In genomic region chr17:61454932-61455753, GRCh38 we compare ENCODE assay signal across 18 cellular contexts. TPM values are rescaled to one million over a fixed set of nuclear protein-coding genes. Genes with fewer than 3 reads are reported as not detected.
DNase-seq lines count a peak whose midpoint lies in the region; ATAC-seq, FAIRE-seq and TF ChIP-seq lines count a peak whose summit lies in the region.
"Had no signal": no experiment of that assay in that cellular context is flagged by ENCODE, and none has a peak within 500 bp of the region (broad histone marks: within the 10 kb centered on the region; RNA-seq: fewer than 3 reads in every experiment).

No MANE protein-coding gene starts in this region.

- TF ChIP-seq EP300 in transverse colon (IDR thresholded peaks at IDR 0.05; ENCODE audit: low read depth), result no peak

- ATAC-seq in Right ventricle myocardium inferior (no peak), upper lobe of right lung (no peak), GM19328 (IDR thresholded peaks at IDR 0.05; ENCODE audit: unreplicated experiment) (no peak)
- ATAC-seq: activated CD4-positive, alpha-beta T cell treated with anti-CD3 and anti-CD28 coated beads for 36 hours had no signal

- H2AFZ ChIP-seq in endothelial cell of umbilical vein (ENCODE audit: low read depth, low read length), result no peak overlapping the region

- no peak overlapping the region for H3K9ac ChIP-seq in endothelial cell of umbilical vein (replicated peaks; ENCODE audit: extremely low read depth, insufficient read depth, low read length)
- H3K9ac ChIP-seq: parathyroid adenoma had no signal

- CTCF ChIA-PET in endothelial cell of umbilical vein (lab: Charles Lee), result interaction anchor here (1.4 kb wide), 1 partner anchor 10 kb away, joined by 3 read pairs; no protein-coding TSS in a partner anchor

- TF ChIP-seq POLR2A in endothelial cell of umbilical vein (IDR thresholded peaks at IDR 0.05; ENCODE audit: low read depth, low read length) (no peak), transverse colon (IDR thresholded peaks at IDR 0.05) (no peak)

- H3K27ac ChIP-seq in left ventricle myocardium inferior (replicated peaks) (no peak overlapping the region), endothelial cell of umbilical vein (ENCODE audit: insufficient read depth, low read depth, low read length) (no peak overlapping the region), mesodermal cell (ENCODE audit: low read depth, low read length, severe bottlenecking) (no peak overlapping the region), upper lobe of right lung (peak overlapping the region; percentile 87), transverse colon (no peak overlapping the region)
- H3K27ac ChIP-seq: parathyroid adenoma, spleen had no signal

- H3K4me1 ChIP-seq in left ventricle myocardium inferior (peaks cover 40% of the 10 kb centered on the region), endothelial cell of umbilical vein (ENCODE audit: control insufficient read depth, extremely low read depth, insufficient read depth, low read length) (peaks cover 3% of the 10 kb centered on the region), mesodermal cell (ENCODE audit: control insufficient read depth, insufficient read depth, low read length, poor library complexity, severe bottlenecking) (peaks cover 29% of the 10 kb centered on the region), upper lobe of right lung (peaks cover 28% of the 10 kb centered on the region), transverse colon (peaks cover 18 to 37% (median 27%) of the 10 kb centered on the region in 4 donors)
- H3K4me1 ChIP-seq: parathyroid adenoma had no signal

- dilution Hi-C loops in endothelial cell of umbilical vein (cut with MboI; ENCODE audit: extremely low pct_ligation_motif_present, low sequenced_read_pairs), result no loop called here

- no peak for FAIRE-seq in endothelial cell of umbilical vein (lab: Jason Lieb, UNC)

- intact Hi-C loops in left ventricle myocardium inferior (cut with micrococcal nuclease), result no loop called here
- intact Hi-C loops in Right ventricle myocardium inferior (cut with DNase I), result no loop called here
- intact Hi-C loops in endothelial cell of umbilical vein (cut with micrococcal nuclease), result no loop called here
- intact Hi-C loops in upper lobe of right lung (cut with DNase I), result no loop called here
- intact Hi-C loops in transverse colon (cut with DNase I; ENCODE audit: low total_unique reads), result no loop called here

- no peak for DNase-seq in left ventricle myocardium inferior
- no peak for DNase-seq in Right ventricle myocardium inferior (ENCODE audit: missing footprints)
- no peak for DNase-seq in endothelial cell of umbilical vein (ENCODE audit: low read depth, low spot score)
- no peak for DNase-seq in upper lobe of right lung
- no peak for DNase-seq in Ammon's horn (ENCODE audit: low spot score)
- DNase-seq in transverse colon, result no peak
- DNase-seq: activated T-cell treated with anti-CD3 and anti-CD28 coated beads for 4 hours; Calu3; effector memory CD4-positive, alpha-beta T cell; NCI-H1436; SHP77 treated with DMSO at 0.1 percent for 48 hours; stimulated activated naive CD4-positive, alpha-beta T cell had no signal

- BruUV-seq in endothelial cell of umbilical vein (replicated peaks; lab: Mats Ljungman, UMichigan), result no TSS peak

- WGBS in mesodermal cell (ENCODE audit: insufficient coverage in 2 of 2), 2 experiments, result 8 to 12% methylated on average over 41 to 42 of the region's 43 CpGs
- WGBS in transverse colon (ENCODE audit: low coverage in 1 of 2), 2 donors, result 40% methylated on average over 27 of the region's 43 CpGs; no CpG with 5 or more reads in 1 of the 2 donors

- H3K27me3 ChIP-seq in left ventricle myocardium inferior (ENCODE audit: low read depth) (peaks cover 100% of the 10 kb centered on the region), endothelial cell of umbilical vein (ENCODE audit: control insufficient read depth in 2 of 2, insufficient read depth in 2 of 2, low read length in 2 of 2) (peaks cover 86 to 99% of the 10 kb centered on the region in 2 experiments), upper lobe of right lung (peaks cover 90% of the 10 kb centered on the region), transverse colon (peaks cover 99% of the 10 kb centered on the region)

- in situ Hi-C loops in transverse colon (cut with MboI; ENCODE audit: low pct_ligation_motif_present in 1 of 4, low pct_unique_long_range_greater_than_20kb in 1 of 4, low sequenced_read_pairs in 3 of 4), result no loop called here

- POLR2A ChIA-PET in endothelial cell of umbilical vein (lab: Charles Lee), result no interaction called here

- no peaks in the 10 kb centered on the region for H3K9me1 ChIP-seq in endothelial cell of umbilical vein (replicated peaks; ENCODE audit: control insufficient read depth, extremely low read depth, insufficient read depth, low read length)

- TF ChIP-seq CTCF in left ventricle myocardium inferior (IDR thresholded peaks at IDR 0.05; ENCODE audit: borderline replicate concordance) (no peak), endothelial cell of umbilical vein (IDR thresholded peaks at IDR 0.05; ENCODE audit: extremely low read depth in 1 of 2, insufficient read depth in 1 of 2, low read depth in 1 of 2, low read length in 2 of 2) (no peak), upper lobe of right lung (IDR thresholded peaks at IDR 0.05) (no peak), transverse colon (IDR thresholded peaks at IDR 0.05) (no peak)

- no peaks in the 10 kb centered on the region for H3K79me2 ChIP-seq in endothelial cell of umbilical vein (ENCODE audit: control insufficient read depth, insufficient read depth, low read length)
- H3K79me2 ChIP-seq: parathyroid adenoma had no signal

- H3K36me3 ChIP-seq in left ventricle myocardium inferior, result no peaks in the 10 kb centered on the region
- H3K36me3 ChIP-seq in endothelial cell of umbilical vein (ENCODE audit: control insufficient read depth in 2 of 2, extremely low read depth in 1 of 2, insufficient read depth in 2 of 2, low read length in 2 of 2), result no peaks in the 10 kb centered on the region
- H3K36me3 ChIP-seq in mesodermal cell (ENCODE audit: control insufficient read depth, insufficient read depth, low read length), result no peaks in the 10 kb centered on the region
- H3K36me3 ChIP-seq in upper lobe of right lung, result no peaks in the 10 kb centered on the region
- no peaks in the 10 kb centered on the region for H3K36me3 ChIP-seq in transverse colon
- H3K36me3 ChIP-seq: spleen had no signal

- H4K20me1 ChIP-seq in endothelial cell of umbilical vein (replicated peaks; ENCODE audit: control insufficient read depth, extremely low read depth, insufficient read depth, low read length), result peaks cover 2% of the 10 kb centered on the region

- H3K9me3 ChIP-seq in left ventricle myocardium inferior (replicated peaks) (no peaks in the 10 kb centered on the region), endothelial cell of umbilical vein (replicated peaks; ENCODE audit: control insufficient read depth, insufficient read depth, low read length) (no peaks in the 10 kb centered on the region), mesodermal cell (ENCODE audit: control insufficient read depth, low read length) (no peaks in the 10 kb centered on the region), upper lobe of right lung (no peaks in the 10 kb centered on the region), transverse colon (no peaks in the 10 kb centered on the region)
- H3K9me3 ChIP-seq: spleen had no signal

- H3K4me2 ChIP-seq in endothelial cell of umbilical vein (ENCODE audit: insufficient read depth, low read length), result no peak overlapping the region

- H3K4me3 ChIP-seq in left ventricle myocardium inferior, result peak overlapping the region; percentile 19
- H3K4me3 ChIP-seq in endothelial cell of umbilical vein (replicated peaks in 1 of 3; ENCODE audit: insufficient read depth in 1 of 3, low read depth in 1 of 3, low read length in 3 of 3), result no peak overlapping the region
- H3K4me3 ChIP-seq in mesodermal cell (ENCODE audit: extremely low read depth, insufficient read depth, low read length, poor library complexity, severe bottlenecking), result peak overlapping the region; percentile 8
- H3K4me3 ChIP-seq in upper lobe of right lung, result peak overlapping the region; percentile 46
- H3K4me3 ChIP-seq in transverse colon, result peak overlapping the region in 1 of 4 donors; percentile 11

TF ChIP-seq in endothelial cell of umbilical vein, 7 proteins besides CTCF, POLR2A, EP300 and RAD21:
- TF ChIP-seq EZH2 (IDR thresholded peaks at IDR 0.05; ENCODE audit: borderline replicate concordance, low read depth, low read length, severe bottlenecking), result peak; percentile 71
- TF ChIP-seq POLR2AphosphoS5 (IDR thresholded peaks at IDR 0.05; ENCODE audit: insufficient read depth, low read depth, low read length), result no peak
- TF ChIP-seq MYC (IDR thresholded peaks at IDR 0.05; ENCODE audit: low read depth, low read length), result no peak
- TF ChIP-seq FOS (IDR thresholded peaks at IDR 0.05; ENCODE audit: borderline replicate concordance, insufficient read depth, low read length), result no peak

RNA-seq across cellular contexts. Expression of gene TBX4, which starts 2.9 kb away (rescaled TPM):
- total RNA-seq in left ventricle myocardium inferior (not detected), Right ventricle myocardium inferior (not detected), endothelial cell of umbilical vein (not detected in 2 replicates), upper lobe of right lung (28.6 TPM), transverse colon (1 to 10 TPM in 1 of 4 donors, not detected in 3; 2.4 TPM)
- not detected in 2 replicates for polyA plus RNA-seq in endothelial cell of umbilical vein
- not detected in 2 replicates for polyA plus RNA-seq in endothelial cell of umbilical vein (2011; cell fraction: cytosol; rRNA removed)
- not detected in 2 replicates for polyA plus RNA-seq in endothelial cell of umbilical vein (2011; cell fraction: nucleus; rRNA removed)
- not detected in 2 replicates for polyA plus RNA-seq in endothelial cell of umbilical vein (2012)
- not detected in 2 replicates for polyA minus RNA-seq in endothelial cell of umbilical vein
- not detected for polyA minus RNA-seq in endothelial cell of umbilical vein (2011; cell fraction: cytosol; rRNA and poly(A)+ RNA removed)
- not detected in 2 replicates for polyA minus RNA-seq in endothelial cell of umbilical vein (2011; cell fraction: nucleus; rRNA and poly(A)+ RNA removed)
- 4.6 TPM for polyA plus RNA-seq in mesodermal cell (2013, experiment 1 of 2)
- 6.8 TPM for polyA plus RNA-seq in mesodermal cell (2013, experiment 2 of 2)
- total RNA-seq: activated CD4-positive, alpha-beta T cell treated with anti-CD3 and anti-CD28 coated beads for 36 hours; activated naive CD8-positive, alpha-beta T cell treated with anti-CD3 and anti-CD28 coated beads, Interleukin-2, amount 10 ng/mL, durations not matched to agents 7 days and 5 days; Calu3; spleen had no signal
- polyA plus RNA-seq: spleen had no signal

RNA-seq across cellular contexts. Expression of gene TBX2, which starts 55.5 kb away (rescaled TPM):
- 8.2 TPM for total RNA-seq in left ventricle myocardium inferior
- 12.1 TPM for total RNA-seq in Right ventricle myocardium inferior
- total RNA-seq in endothelial cell of umbilical vein, result not detected in 2 replicates
- polyA plus RNA-seq in endothelial cell of umbilical vein, result not detected in 2 replicates
- polyA plus RNA-seq in endothelial cell of umbilical vein (2011; cell fraction: cytosol; rRNA removed), result 0.01 TPM in 1 of 2 replicates, not detected in the other
- polyA plus RNA-seq in endothelial cell of umbilical vein (2011; cell fraction: nucleus; rRNA removed), result not detected in 2 replicates
- not detected in 2 replicates for polyA plus RNA-seq in endothelial cell of umbilical vein (2012)
- polyA minus RNA-seq in endothelial cell of umbilical vein, result not detected in 2 replicates
- 0.82 TPM for polyA minus RNA-seq in endothelial cell of umbilical vein (2011; cell fraction: cytosol; rRNA and poly(A)+ RNA removed)
- not detected in 2 replicates for polyA minus RNA-seq in endothelial cell of umbilical vein (2011; cell fraction: nucleus; rRNA and poly(A)+ RNA removed)
- 15.1 TPM for polyA plus RNA-seq in mesodermal cell (2013, experiment 1 of 2)
- 11.4 TPM for polyA plus RNA-seq in mesodermal cell (2013, experiment 2 of 2)
- 122 TPM for total RNA-seq in upper lobe of right lung
- total RNA-seq in transverse colon, result 10 to 100 TPM in 2 of 4 donors, 1 to 10 TPM in 2; 2.6 to 13.5 (median 8.7) TPM
- total RNA-seq: activated CD4-positive, alpha-beta T cell treated with anti-CD3 and anti-CD28 coated beads for 36 hours; activated naive CD8-positive, alpha-beta T cell treated with anti-CD3 and anti-CD28 coated beads, Interleukin-2, amount 10 ng/mL, durations not matched to agents 7 days and 5 days had no signal

Comparison
In these comparisons a context has a peak if more than half of its experiments do, and no peak if none do; other contexts are left out.
1. H3K4me3 ChIP-seq: peak in left ventricle myocardium inferior (single experiment), mesodermal cell (single experiment) and upper lobe of right lung (single experiment); none in endothelial cell of umbilical vein (0 of 3).